Comparison of ENCODE assay signal across 8 cellular contexts in the genomic region with DNA sequence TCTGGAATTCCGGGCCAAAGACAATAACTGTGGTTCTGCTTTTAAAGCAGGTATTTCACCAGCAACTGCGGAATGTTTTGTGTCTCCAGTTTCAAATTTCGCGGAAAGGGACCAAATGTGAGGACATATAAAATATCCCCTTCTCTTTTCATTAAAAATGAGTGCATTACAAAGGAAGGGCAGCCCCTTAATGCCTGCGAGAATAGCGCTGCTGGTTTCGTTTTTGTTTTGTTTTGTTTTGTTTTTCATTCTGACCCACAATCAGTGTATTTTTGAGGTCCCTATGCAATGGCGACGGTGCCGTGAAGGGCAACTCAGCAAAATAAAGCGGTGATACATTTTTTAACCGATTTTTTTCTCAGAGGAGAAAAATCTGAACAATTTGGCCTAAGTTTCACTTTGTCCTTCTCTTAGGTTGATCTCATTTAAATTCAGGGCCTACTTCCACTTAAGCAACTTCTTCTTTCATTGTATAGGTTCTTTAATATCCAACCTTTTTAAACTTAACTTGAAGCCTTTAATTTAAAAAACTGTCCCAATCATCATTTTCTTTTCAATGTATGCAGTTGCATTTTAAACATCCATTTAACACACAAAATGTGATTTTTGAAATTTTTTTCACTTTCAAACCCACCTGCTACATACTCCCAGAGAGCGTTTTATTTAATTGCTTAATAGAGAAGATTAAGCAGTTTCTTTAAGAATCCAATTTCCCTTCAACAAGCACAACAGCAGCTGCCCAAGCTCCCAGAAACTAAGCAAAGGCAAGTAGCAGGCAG.
A peak's percentile ranks its signal among the peaks of the same experiment; 100 is the strongest.
DNase-seq lines count a peak whose midpoint lies in the region; ATAC-seq and TF ChIP-seq lines count a peak whose summit lies in the region.

No MANE protein-coding gene starts in this region.

- no peaks in the 10 kb centered on the region for H3K9me3 Mint-ChIP-seq in activated naive CD8-positive, alpha-beta T cell (ENCODE audit: low read depth)

- peak overlapping the region; percentile 90 for H3K27ac Mint-ChIP-seq in activated naive CD8-positive, alpha-beta T cell

- DNase-seq in GM12865 (ENCODE audit: low read depth) (peak; percentile 83), inferior parietal cortex (ENCODE audit: extremely low spot score) (peak; percentile 62), substantia nigra (lab: John Stamatoyannopoulos, UW) (no peak), NCI-H2196 (lab: John Stamatoyannopoulos, UW; ENCODE audit: unreplicated experiment) (no peak), Kasumi-1 (lab: John Stamatoyannopoulos, UW) (no peak)

- H3K36me3 Mint-ChIP-seq in activated naive CD8-positive, alpha-beta T cell = peaks cover 2% of the 10 kb centered on the region

- peak overlapping the region; percentile 97 for H3K4me3 ChIP-seq in GM12865 (ENCODE audit: low read depth, low read length)

- H3K27me3 Mint-ChIP-seq in activated naive CD8-positive, alpha-beta T cell = no peaks in the 10 kb centered on the region

- peak; percentile 36 for ATAC-seq in GM21390 (IDR thresholded peaks at IDR 0.05; ENCODE audit: unreplicated experiment)
- peak; percentile 17 for ATAC-seq in HG03575 (IDR thresholded peaks at IDR 0.05; ENCODE audit: extremely low read depth, insufficient number of reproducible peaks, low FRiP score, unreplicated experiment)

- H3K27ac ChIP-seq in substantia nigra (ENCODE audit: low read depth, low read length, poor library complexity, severe bottlenecking) = peak overlapping the region; percentile 93

- no peak for TF ChIP-seq CTCF in GM12865 (IDR thresholded peaks at IDR 0.05; ENCODE audit: insufficient read depth, low read depth, low read length, missing control alignments)

- H3K4me1 Mint-ChIP-seq in activated naive CD8-positive, alpha-beta T cell (ENCODE audit: low read depth) = peaks cover 39% of the 10 kb centered on the region

- H3K4me3 Mint-ChIP-seq in activated naive CD8-positive, alpha-beta T cell = peak overlapping the region; percentile 82

Comparison
In these comparisons a context has a peak if more than half of its experiments do, and no peak if none do; other contexts are left out.
1. DNase-seq: peak in GM12865 (single experiment) and inferior parietal cortex (single experiment); none in substantia nigra (0 of 49), NCI-H2196 (single experiment) and Kasumi-1 (0 of 2).